In the genomic region with DNA sequence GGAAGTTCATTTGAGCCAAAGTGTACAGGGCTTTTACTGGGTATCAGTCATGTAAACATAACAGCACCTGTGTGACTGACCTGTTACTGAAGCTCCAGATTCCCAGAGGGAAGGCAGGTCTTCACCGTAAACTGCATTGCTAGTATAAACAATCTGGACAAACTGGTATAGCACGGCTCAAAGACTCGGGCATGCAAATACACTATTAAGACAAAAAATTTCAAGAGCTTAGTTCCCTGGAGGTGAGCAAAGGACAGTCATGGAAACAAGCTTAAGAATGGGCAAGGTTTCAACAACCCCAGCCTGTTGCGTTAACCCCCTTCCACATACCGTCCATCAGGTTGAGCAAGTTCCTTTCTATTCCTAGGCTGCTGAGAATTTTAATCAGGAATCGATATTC, we compare ENCODE assay signal across 31 cellular contexts.
"Had no signal": no experiment of that assay in that cellular context is flagged by ENCODE, and none has a peak within 500 bp of the region (broad histone marks: within the 10 kb centered on the region; RNA-seq: fewer than 3 reads in every experiment).

No MANE protein-coding gene starts in this region.

- H3K4me3 Mint-ChIP-seq: activated CD4-positive, alpha-beta memory T cell treated with anti-CD3 and anti-CD28 coated beads for 36 hours; activated CD4-positive, alpha-beta T cell treated with anti-CD3 and anti-CD28 coated beads, Interleukin-2, amount 10 ng/mL, durations not matched to agents 24 days and 14 days; activated naive CD4-positive, alpha-beta T cell treated with anti-CD3 and anti-CD28 coated beads, Interleukin-2, amount 10 ng/mL, durations not matched to agents 7 days and 5 days; activated T-helper 1 cell treated with anti-CD3 and anti-CD28 coated beads, Interleukin-12 subunit alpha, Interleukin-12 subunit beta, Interleukin-2, Interleukin-4 antibody, amounts not matched to agents 30 ng/mL and 10 ng/mL and 1 ng/mL, durations not matched to agents 14 hours and 24 hours and 36 hours; dendritic cell treated with granulocyte-macrophage colony-stimulating factor and Interleukin-4, amounts not matched to agents 40 ng/mL and 50 ng/mL, for 4 days; endodermal cell; memory B cell; naive thymus-derived CD4-positive, alpha-beta T cell; T-helper 17 cell had no signal

- DNase-seq: activated CD4-positive, alpha-beta memory T cell treated with anti-CD3 and anti-CD28 coated beads for 36 hours; activated CD4-positive, alpha-beta T cell treated with anti-CD3 and anti-CD28 coated beads, Interleukin-2, amount 10 ng/mL, durations not matched to agents 24 days and 14 days; activated CD4-positive, CD25-positive, alpha-beta regulatory T cell treated with anti-CD3 and anti-CD28 coated beads, Interleukin-2, amount 50 U/mL, for 72 hours; activated CD8-positive, alpha-beta memory T cell treated with anti-CD3 and anti-CD28 coated beads, Interleukin-2, amount 50 U/mL, for 4 hours; activated effector memory CD4-positive, alpha-beta T cell treated with anti-CD3 and anti-CD28 coated beads, Interleukin-2, amount 50 U/mL, for 16 hours; activated naive CD4-positive, alpha-beta T cell treated with anti-CD3 and anti-CD28 coated beads, Interleukin-2, amount 10 ng/mL, durations not matched to agents 7 days and 5 days; activated T-cell treated with anti-CD3 and anti-CD28 coated beads, Interleukin-2, amount 50 U/mL, for 1 hour; amniotic stem cell; brain microvascular endothelial cell; central memory CD4-positive, alpha-beta T cell; endodermal cell; erythroblast; islet precursor cell; left cardiac atrium; midbrain; naive thymus-derived CD4-positive, alpha-beta T cell; nucleus accumbens; pancreas; right cardiac atrium; stimulated activated naive CD4-positive, alpha-beta T cell; T-helper 17 cell; T1000 had no signal

- FAIRE-seq: astrocyte, pancreas had no signal

- H3K9me3 ChIP-seq: vagina had no signal

- H3K27ac Mint-ChIP-seq: activated CD4-positive, alpha-beta memory T cell treated with anti-CD3 and anti-CD28 coated beads for 36 hours; activated CD4-positive, alpha-beta T cell treated with anti-CD3 and anti-CD28 coated beads, Interleukin-2, amount 10 ng/mL, durations not matched to agents 24 days and 14 days; activated naive CD4-positive, alpha-beta T cell treated with anti-CD3 and anti-CD28 coated beads, Interleukin-2, amount 10 ng/mL, durations not matched to agents 7 days and 5 days; activated T-helper 1 cell treated with anti-CD3 and anti-CD28 coated beads, Interleukin-12 subunit alpha, Interleukin-12 subunit beta, Interleukin-2, Interleukin-4 antibody, amounts not matched to agents 30 ng/mL and 10 ng/mL and 1 ng/mL, durations not matched to agents 14 hours and 24 hours and 36 hours; dendritic cell treated with granulocyte-macrophage colony-stimulating factor and Interleukin-4, amounts not matched to agents 40 ng/mL and 50 ng/mL, for 4 days; endodermal cell; memory B cell; T-helper 17 cell had no signal

- H3K4me3 ChIP-seq: gastroesophageal sphincter, hepatocyte, pancreas, suprapubic skin, tibial nerve, vagina had no signal

- H3K4me2 ChIP-seq: hepatocyte had no signal

- H2AFZ ChIP-seq: hepatocyte had no signal

- H3K27ac ChIP-seq: brain microvascular endothelial cell, gastroesophageal sphincter, hepatocyte, pancreas, suprapubic skin, tibial nerve, vagina had no signal

- H3K27me3 ChIP-seq: brain microvascular endothelial cell, gastroesophageal sphincter, hepatocyte, pancreas, suprapubic skin, tibial nerve, vagina had no signal

- H3K4me1 ChIP-seq: gastroesophageal sphincter, pancreas, suprapubic skin, tibial nerve, vagina had no signal

- H3K36me3 ChIP-seq: brain microvascular endothelial cell, pancreas, vagina had no signal

- H3K27me3 Mint-ChIP-seq: activated CD4-positive, alpha-beta memory T cell treated with anti-CD3 and anti-CD28 coated beads for 36 hours; activated CD4-positive, alpha-beta T cell treated with anti-CD3 and anti-CD28 coated beads, Interleukin-2, amount 10 ng/mL, durations not matched to agents 24 days and 14 days; activated naive CD4-positive, alpha-beta T cell treated with anti-CD3 and anti-CD28 coated beads, Interleukin-2, amount 10 ng/mL, durations not matched to agents 7 days and 5 days; dendritic cell treated with granulocyte-macrophage colony-stimulating factor and Interleukin-4, amounts not matched to agents 40 ng/mL and 50 ng/mL, for 4 days; memory B cell; naive thymus-derived CD4-positive, alpha-beta T cell; T-helper 17 cell had no signal

- ATAC-seq: gastroesophageal sphincter; left cardiac atrium; naive thymus-derived CD4-positive, alpha-beta T cell; pancreas; right cardiac atrium; T-helper 17 cell had no signal

- H3K4me1 Mint-ChIP-seq: endodermal cell had no signal
